26 cellular contexts compared by ENCODE assay signal in genomic region chr16:5003828-5004227, GRCh38. TPM values are rescaled to one million over a fixed set of nuclear protein-coding genes. Genes with fewer than 3 reads are reported as not detected.
"Had no signal": no experiment of that assay in that cellular context is flagged by ENCODE, and none has a peak within 500 bp of the region (broad histone marks: within the 10 kb centered on the region; RNA-seq: fewer than 3 reads in every experiment).

No MANE protein-coding gene starts in this region.

- DNase-seq: activated CD4-positive, alpha-beta T cell treated with anti-CD3 and anti-CD28 coated beads for 48 hours; activated CD4-positive, alpha-beta T cell treated with anti-CD3 and anti-CD28 coated beads, Interleukin-2, amount 50 U/mL, for 4 hours; activated CD4-positive, CD25-positive, alpha-beta regulatory T cell treated with anti-CD3 and anti-CD28 coated beads, Interleukin-2, amount 50 U/mL, for 72 hours; activated CD8-positive, alpha-beta memory T cell treated with anti-CD3 and anti-CD28 coated beads, Interleukin-2, amount 50 U/mL, for 48 hours; activated CD8-positive, alpha-beta T cell treated with anti-CD3 and anti-CD28 coated beads, Interleukin-2, amount 10 ng/mL, durations not matched to agents 7 days and 5 days; activated naive CD4-positive, alpha-beta T cell treated with anti-CD3 and anti-CD28 coated beads, Interleukin-2, amount 50 U/mL, for 16 hours; activated naive CD8-positive, alpha-beta T cell treated with anti-CD3 and anti-CD28 coated beads, Interleukin-2, amount 10 ng/mL, durations not matched to agents 7 days and 5 days; activated T-cell treated with anti-CD3 and anti-CD28 coated beads, Interleukin-2, amount 50 U/mL, for 1 hour; adrenal gland; body of pancreas; Karpas-422; MM.1S; NCI-H1105; NCI-H1436; NCI-H1694 treated with DMSO at 0.1 percent for 48 hours; NCI-H2029 treated with DMSO at 0.1 percent for 48 hours; NCI-H345; NCI-H510A; NCI-H69; Peyer's patch; SHP77 treated with DMSO at 0.1 percent for 48 hours had no signal

- H3K4me3 ChIP-seq: adrenal gland, ascending aorta, body of pancreas, K562, Peyer's patch had no signal

- FAIRE-seq: bronchial epithelial cell, K562 had no signal

- H3K27me3 ChIP-seq: adrenal gland, ascending aorta, body of pancreas, Peyer's patch had no signal

- ATAC-seq: activated CD8-positive, alpha-beta T cell treated with anti-CD3 and anti-CD28 coated beads, Interleukin-2, amount 10 ng/mL, durations not matched to agents 7 days and 5 days; body of pancreas; K562; WTC11 had no signal

- H3K27ac ChIP-seq: adrenal gland, ascending aorta, Peyer's patch, RWPE1 had no signal

- H3K36me3 ChIP-seq: adrenal gland, ascending aorta, Peyer's patch had no signal

- H3K4me1 ChIP-seq: adrenal gland, ascending aorta, Peyer's patch had no signal

- H3K9me3 ChIP-seq: adrenal gland, ascending aorta, body of pancreas, Peyer's patch had no signal

RNA-seq across cellular contexts. Expression of gene SEC14L5, which starts 45.7 kb away (rescaled TPM):
- total RNA-seq: activated CD8-positive, alpha-beta T cell treated with anti-CD3 and anti-CD28 coated beads, Interleukin-2, amount 10 ng/mL, durations not matched to agents 7 days and 5 days; K562 had no signal
